Comparison of ENCODE assay signal across 11 cellular contexts in the genomic region with DNA sequence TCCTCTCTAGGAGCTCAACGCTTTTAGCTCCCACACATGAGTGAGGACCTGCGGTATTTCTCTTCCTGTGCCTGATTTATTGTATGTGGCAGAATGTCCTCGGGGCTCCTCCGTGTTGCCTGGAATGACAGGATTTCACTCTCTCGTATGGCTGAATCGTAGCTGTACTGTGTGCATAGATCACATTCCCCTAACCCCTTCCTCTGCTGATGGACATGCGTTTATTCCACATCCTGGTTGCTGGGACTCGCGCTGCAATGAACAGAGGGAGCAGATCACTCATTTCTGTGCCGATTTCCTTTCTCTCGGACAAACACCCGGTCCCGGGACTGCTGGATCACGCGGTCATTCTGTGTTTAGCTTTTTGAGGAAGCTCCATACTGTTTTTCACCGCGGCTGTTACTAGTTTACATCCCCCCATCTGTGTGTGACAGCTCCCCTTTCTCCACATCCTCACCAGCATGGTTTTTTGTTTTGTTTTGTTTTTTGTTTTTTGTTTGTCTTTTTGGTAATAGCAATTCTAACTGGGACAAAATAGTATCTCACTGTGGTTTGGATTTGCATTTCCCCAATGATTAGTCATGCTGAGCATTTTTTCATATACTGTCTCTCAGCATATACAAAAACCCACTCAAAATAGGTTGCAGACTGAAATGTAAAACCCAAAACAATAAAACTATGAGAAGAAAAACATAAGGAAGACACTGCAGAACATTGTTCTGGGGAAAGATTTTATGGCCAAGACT.
DNase-seq lines count a peak whose midpoint lies in the region; ATAC-seq and TF ChIP-seq lines count a peak whose summit lies in the region.
"Had no signal": no experiment of that assay in that cellular context is flagged by ENCODE, and none has a peak within 500 bp of the region (broad histone marks: within the 10 kb centered on the region; RNA-seq: fewer than 3 reads in every experiment).

No MANE protein-coding gene starts in this region.

- H3K27ac Mint-ChIP-seq in WTC11 = peak overlapping the region; percentile 13; the same call in 1 of the 2 replicates

- H3K27me3 Mint-ChIP-seq in WTC11 (ENCODE audit: low read depth) = peaks cover 10% of the 10 kb centered on the region

- H3K4me3 ChIP-seq in right atrium auricular region (no peak overlapping the region), upper lobe of right lung (no peak overlapping the region)
- H3K4me3 ChIP-seq: SJSA1 had no signal

- intact Hi-C loops in left ventricle myocardium superior (cut with micrococcal nuclease) = no loop called here
- intact Hi-C loops in upper lobe of right lung (cut with DNase I) = no loop called here

- DNase-seq in left ventricle myocardium superior (peak; percentile 16), right atrium auricular region (ENCODE audit: low spot score) (no peak), WTC11 (ENCODE audit: low spot score) (no peak), foreskin keratinocyte (peak in 1 of 2 donors; percentile 59), upper lobe of right lung (peak; percentile 47), OCI-M1 (lab: John Stamatoyannopoulos, UW) (no peak), NCI-H1930 (lab: John Stamatoyannopoulos, UW) (no peak), COR-L47 (lab: John Stamatoyannopoulos, UW) (no peak)
- DNase-seq: amniotic stem cell, NCI-H1105 treated with DMSO at 0.1 percent for 48 hours had no signal

- H3K4me3 Mint-ChIP-seq in WTC11 = no peak overlapping the region

- TF ChIP-seq CTCF in right atrium auricular region (IDR thresholded peaks at IDR 0.05) = no peak
- no peak for TF ChIP-seq CTCF in WTC11 (IDR thresholded peaks at IDR 0.05)
- no peak for TF ChIP-seq CTCF in foreskin keratinocyte (conservative IDR thresholded peaks at IDR 0.05)
- no peak for TF ChIP-seq CTCF in upper lobe of right lung (IDR thresholded peaks at IDR 0.05)

- POLR2A ChIA-PET in WTC11 (lab: Charles Lee) = no interaction called here

- no peak overlapping the region for H3K27ac ChIP-seq in right atrium auricular region
- peak overlapping the region; percentile 5 for H3K27ac ChIP-seq in foreskin keratinocyte
- no peak overlapping the region for H3K27ac ChIP-seq in upper lobe of right lung
- H3K27ac ChIP-seq: SJSA1 had no signal

- CTCF ChIA-PET in WTC11 (lab: Charles Lee) = no interaction called here

- no peaks in the 10 kb centered on the region for H3K9me3 Mint-ChIP-seq in WTC11

- no peak for ATAC-seq in left ventricle myocardium superior
- no peak for ATAC-seq in WTC11
- ATAC-seq in foreskin keratinocyte = no peak
- ATAC-seq in upper lobe of right lung = no peak

- peaks cover 20% of the 10 kb centered on the region for H3K4me1 Mint-ChIP-seq in WTC11

- H3K36me3 ChIP-seq in right atrium auricular region (no peaks in the 10 kb centered on the region), upper lobe of right lung (no peaks in the 10 kb centered on the region)
- H3K36me3 ChIP-seq: SJSA1 had no signal

- no peaks in the 10 kb centered on the region for H3K36me3 Mint-ChIP-seq in WTC11

- H3K9me3 ChIP-seq in right atrium auricular region (no peaks in the 10 kb centered on the region), upper lobe of right lung (no peaks in the 10 kb centered on the region)
- H3K9me3 ChIP-seq: SJSA1 had no signal

- H3K4me1 ChIP-seq in right atrium auricular region = peaks cover 0 to 9% of the 10 kb centered on the region in 2 donors
- peaks cover 32% of the 10 kb centered on the region for H3K4me1 ChIP-seq in foreskin keratinocyte
- peaks cover 11% of the 10 kb centered on the region for H3K4me1 ChIP-seq in upper lobe of right lung

- H3K27me3 ChIP-seq in right atrium auricular region (no peaks in the 10 kb centered on the region), foreskin keratinocyte (no peaks in the 10 kb centered on the region), upper lobe of right lung (no peaks in the 10 kb centered on the region)

TF ChIP-seq in WTC11, 78 proteins besides CTCF, POLR2A, EP300 and RAD21:
- TF ChIP-seq NR2C2 (CRISPR knock-in tag; IDR thresholded peaks at IDR 0.05) = no peak
- TF ChIP-seq, protein P1, sequence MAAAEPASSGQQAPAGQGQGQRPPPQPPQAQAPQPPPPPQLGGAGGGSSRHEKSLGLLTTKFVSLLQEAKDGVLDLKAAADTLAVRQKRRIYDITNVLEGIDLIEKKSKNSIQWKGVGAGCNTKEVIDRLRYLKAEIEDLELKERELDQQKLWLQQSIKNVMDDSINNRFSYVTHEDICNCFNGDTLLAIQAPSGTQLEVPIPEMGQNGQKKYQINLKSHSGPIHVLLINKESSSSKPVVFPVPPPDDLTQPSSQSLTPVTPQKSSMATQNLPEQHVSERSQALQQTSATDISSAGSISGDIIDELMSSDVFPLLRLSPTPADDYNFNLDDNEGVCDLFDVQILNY (CRISPR knock-in tag; IDR thresholded peaks at IDR 0.05) = no peak
- no peak for TF ChIP-seq ATF1 (CRISPR knock-in tag; IDR thresholded peaks at IDR 0.05)
- TF ChIP-seq FOXK1 (CRISPR knock-in tag; IDR thresholded peaks at IDR 0.05) = no peak
- TF ChIP-seq GABPB1 (CRISPR knock-in tag; IDR thresholded peaks at IDR 0.05) = no peak
- TF ChIP-seq SP1 (CRISPR knock-in tag; conservative IDR thresholded peaks at IDR 0.05) = no peak
- no peak for TF ChIP-seq ZNF219 (CRISPR knock-in tag; IDR thresholded peaks at IDR 0.05; ENCODE audit: borderline replicate concordance)
- TF ChIP-seq, protein P2, sequence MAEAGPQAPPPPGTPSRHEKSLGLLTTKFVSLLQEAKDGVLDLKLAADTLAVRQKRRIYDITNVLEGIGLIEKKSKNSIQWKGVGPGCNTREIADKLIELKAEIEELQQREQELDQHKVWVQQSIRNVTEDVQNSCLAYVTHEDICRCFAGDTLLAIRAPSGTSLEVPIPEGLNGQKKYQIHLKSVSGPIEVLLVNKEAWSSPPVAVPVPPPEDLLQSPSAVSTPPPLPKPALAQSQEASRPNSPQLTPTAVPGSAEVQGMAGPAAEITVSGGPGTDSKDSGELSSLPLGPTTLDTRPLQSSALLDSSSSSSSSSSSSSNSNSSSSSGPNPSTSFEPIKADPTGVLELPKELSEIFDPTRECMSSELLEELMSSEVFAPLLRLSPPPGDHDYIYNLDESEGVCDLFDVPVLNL (CRISPR knock-in tag; IDR thresholded peaks at IDR 0.05; ENCODE audit: borderline replicate concordance, low read depth) = no peak
- no peak for TF ChIP-seq ZNF425 (CRISPR knock-in tag; conservative IDR thresholded peaks at IDR 0.05)

Comparison
In these comparisons a context has a peak if more than half of its experiments do, and no peak if none do; other contexts are left out.
1. DNase-seq: peak in left ventricle myocardium superior (single experiment) and upper lobe of right lung (single experiment); none in right atrium auricular region (single experiment), WTC11 (single experiment), OCI-M1 (single experiment), NCI-H1930 (0 of 2) and COR-L47 (single experiment).